Comparison of ENCODE assay signal across 1 cellular context in the genomic region with DNA sequence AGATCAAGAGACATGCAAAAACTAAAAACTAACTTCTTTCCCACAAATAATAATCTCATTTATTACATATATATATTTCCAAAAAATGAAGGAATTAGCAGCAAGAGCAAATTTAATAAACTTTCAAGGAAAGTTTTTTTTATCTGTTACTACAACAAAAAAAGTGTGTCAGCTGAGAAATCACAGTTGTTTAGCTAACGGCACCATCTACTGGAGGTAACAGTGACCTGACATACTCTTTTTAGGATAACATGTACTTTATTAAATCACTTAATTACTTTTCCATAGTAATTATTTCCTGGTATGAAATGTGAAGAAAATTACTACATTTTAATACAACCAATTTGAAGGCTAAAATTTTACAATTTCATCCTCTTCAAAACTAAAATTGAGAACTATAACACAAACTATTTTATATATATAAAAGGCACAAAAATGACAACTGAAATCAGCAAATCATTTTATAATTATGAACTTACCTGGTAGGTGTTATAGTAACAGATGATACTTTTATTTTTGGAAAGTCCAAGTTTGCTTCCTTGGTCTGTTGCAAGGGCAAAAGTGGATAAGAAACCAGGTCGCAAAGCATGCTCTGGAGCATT.
TF ChIP-seq lines count a peak whose summit lies in the region.

No MANE protein-coding gene starts in this region.

TF ChIP-seq in GM12878, 131 proteins besides CTCF, POLR2A, EP300 and RAD21 (continued from another document):
- TF ChIP-seq, protein P1, sequence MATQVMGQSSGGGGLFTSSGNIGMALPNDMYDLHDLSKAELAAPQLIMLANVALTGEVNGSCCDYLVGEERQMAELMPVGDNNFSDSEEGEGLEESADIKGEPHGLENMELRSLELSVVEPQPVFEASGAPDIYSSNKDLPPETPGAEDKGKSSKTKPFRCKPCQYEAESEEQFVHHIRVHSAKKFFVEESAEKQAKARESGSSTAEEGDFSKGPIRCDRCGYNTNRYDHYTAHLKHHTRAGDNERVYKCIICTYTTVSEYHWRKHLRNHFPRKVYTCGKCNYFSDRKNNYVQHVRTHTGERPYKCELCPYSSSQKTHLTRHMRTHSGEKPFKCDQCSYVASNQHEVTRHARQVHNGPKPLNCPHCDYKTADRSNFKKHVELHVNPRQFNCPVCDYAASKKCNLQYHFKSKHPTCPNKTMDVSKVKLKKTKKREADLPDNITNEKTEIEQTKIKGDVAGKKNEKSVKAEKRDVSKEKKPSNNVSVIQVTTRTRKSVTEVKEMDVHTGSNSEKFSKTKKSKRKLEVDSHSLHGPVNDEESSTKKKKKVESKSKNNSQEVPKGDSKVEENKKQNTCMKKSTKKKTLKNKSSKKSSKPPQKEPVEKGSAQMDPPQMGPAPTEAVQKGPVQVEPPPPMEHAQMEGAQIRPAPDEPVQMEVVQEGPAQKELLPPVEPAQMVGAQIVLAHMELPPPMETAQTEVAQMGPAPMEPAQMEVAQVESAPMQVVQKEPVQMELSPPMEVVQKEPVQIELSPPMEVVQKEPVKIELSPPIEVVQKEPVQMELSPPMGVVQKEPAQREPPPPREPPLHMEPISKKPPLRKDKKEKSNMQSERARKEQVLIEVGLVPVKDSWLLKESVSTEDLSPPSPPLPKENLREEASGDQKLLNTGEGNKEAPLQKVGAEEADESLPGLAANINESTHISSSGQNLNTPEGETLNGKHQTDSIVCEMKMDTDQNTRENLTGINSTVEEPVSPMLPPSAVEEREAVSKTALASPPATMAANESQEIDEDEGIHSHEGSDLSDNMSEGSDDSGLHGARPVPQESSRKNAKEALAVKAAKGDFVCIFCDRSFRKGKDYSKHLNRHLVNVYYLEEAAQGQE (IDR thresholded peaks at IDR 0.05; ENCODE audit: low read depth, low read length): no peak
- TF ChIP-seq NFXL1 (IDR thresholded peaks at IDR 0.05; ENCODE audit: borderline replicate concordance) (no peak), IKZF1 (conservative IDR thresholded peaks at IDR 0.05) (no peak), CEBPB (IDR thresholded peaks at IDR 0.05; ENCODE audit: borderline replicate concordance in 1 of 2, low read depth in 2 of 2, low read length in 2 of 2) (no peak), JUNB (IDR thresholded peaks at IDR 0.05) (no peak), NR2C1 (IDR thresholded peaks at IDR 0.05) (no peak), MEF2B (IDR thresholded peaks at IDR 0.05; ENCODE audit: partially characterized antibody, poor library complexity, severe bottlenecking) (no peak), SP1 (IDR thresholded peaks at IDR 0.05; ENCODE audit: low read depth, low read length) (no peak), KLF5 (IDR thresholded peaks at IDR 0.05; ENCODE audit: partially characterized antibody) (no peak), MYC (IDR thresholded peaks at IDR 0.05; ENCODE audit: insufficient read depth, insufficient read length, insufficient replicate concordance, low read length, severe bottlenecking) (no peak), SIX5 (IDR thresholded peaks at IDR 0.05; ENCODE audit: low read depth, low read length, severe bottlenecking) (no peak), JUND (IDR thresholded peaks at IDR 0.05; ENCODE audit: low read depth, low read length) (no peak), SMAD5 (IDR thresholded peaks at IDR 0.05; ENCODE audit: low read depth) (no peak)
- TF ChIP-seq, protein P2, sequence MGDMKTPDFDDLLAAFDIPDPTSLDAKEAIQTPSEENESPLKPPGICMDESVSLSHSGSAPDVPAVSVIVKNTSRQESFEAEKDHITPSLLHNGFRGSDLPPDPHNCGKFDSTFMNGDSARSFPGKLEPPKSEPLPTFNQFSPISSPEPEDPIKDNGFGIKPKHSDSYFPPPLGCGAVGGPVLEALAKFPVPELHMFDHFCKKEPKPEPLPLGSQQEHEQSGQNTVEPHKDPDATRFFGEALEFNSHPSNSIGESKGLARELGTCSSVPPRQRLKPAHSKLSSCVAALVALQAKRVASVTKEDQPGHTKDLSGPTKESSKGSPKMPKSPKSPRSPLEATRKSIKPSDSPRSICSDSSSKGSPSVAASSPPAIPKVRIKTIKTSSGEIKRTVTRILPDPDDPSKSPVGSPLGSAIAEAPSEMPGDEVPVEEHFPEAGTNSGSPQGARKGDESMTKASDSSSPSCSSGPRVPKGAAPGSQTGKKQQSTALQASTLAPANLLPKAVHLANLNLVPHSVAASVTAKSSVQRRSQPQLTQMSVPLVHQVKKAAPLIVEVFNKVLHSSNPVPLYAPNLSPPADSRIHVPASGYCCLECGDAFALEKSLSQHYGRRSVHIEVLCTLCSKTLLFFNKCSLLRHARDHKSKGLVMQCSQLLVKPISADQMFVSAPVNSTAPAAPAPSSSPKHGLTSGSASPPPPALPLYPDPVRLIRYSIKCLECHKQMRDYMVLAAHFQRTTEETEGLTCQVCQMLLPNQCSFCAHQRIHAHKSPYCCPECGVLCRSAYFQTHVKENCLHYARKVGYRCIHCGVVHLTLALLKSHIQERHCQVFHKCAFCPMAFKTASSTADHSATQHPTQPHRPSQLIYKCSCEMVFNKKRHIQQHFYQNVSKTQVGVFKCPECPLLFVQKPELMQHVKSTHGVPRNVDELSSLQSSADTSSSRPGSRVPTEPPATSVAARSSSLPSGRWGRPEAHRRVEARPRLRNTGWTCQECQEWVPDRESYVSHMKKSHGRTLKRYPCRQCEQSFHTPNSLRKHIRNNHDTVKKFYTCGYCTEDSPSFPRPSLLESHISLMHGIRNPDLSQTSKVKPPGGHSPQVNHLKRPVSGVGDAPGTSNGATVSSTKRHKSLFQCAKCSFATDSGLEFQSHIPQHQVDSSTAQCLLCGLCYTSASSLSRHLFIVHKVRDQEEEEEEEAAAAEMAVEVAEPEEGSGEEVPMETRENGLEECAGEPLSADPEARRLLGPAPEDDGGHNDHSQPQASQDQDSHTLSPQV (IDR thresholded peaks at IDR 0.05): 0 out of 2 replicates have a peak, but pooled peaks have one; percentile 65
